In genomic region chr15:69160141-69160975, GRCh38 we compare ENCODE assay signal across 8 cellular contexts. TPM values are rescaled to one million over a fixed set of nuclear protein-coding genes. Genes with fewer than 3 reads are reported as not detected.
DNase-seq lines count a peak whose midpoint lies in the region; ATAC-seq and TF ChIP-seq lines count a peak whose summit lies in the region.

Gene GLCE, plus strand, starts transcription at chr15:69160635. Its CDS starts 95,172 bp downstream, at chr15:69255807.

- H3K27ac Mint-ChIP-seq in natural killer cell treated with Interleukin-12 subunit alpha and Interleukin-12 subunit beta and Interleukin-15 and Interleukin-18, amount 100 ng/mL, for 72 hours, result peak within 1 kb of the TSS; percentile 40 to 69

- TF ChIP-seq CTCF in fibroblast of the aortic adventitia (IDR thresholded peaks at IDR 0.05; ENCODE audit: insufficient read depth, low read length), result no peak

- peaks cover 16% of the 10 kb centered on the region for H3K27me3 ChIP-seq in H7 (ENCODE audit: control insufficient read depth, insufficient read depth, low read length)

- H3K36me3 Mint-ChIP-seq in natural killer cell treated with Interleukin-12 subunit alpha and Interleukin-12 subunit beta and Interleukin-15 and Interleukin-18, amount 100 ng/mL, for 72 hours, result no peaks in the 10 kb centered on the region

- no peaks in the 10 kb centered on the region for H3K9me3 Mint-ChIP-seq in natural killer cell treated with Interleukin-12 subunit alpha and Interleukin-12 subunit beta and Interleukin-15 and Interleukin-18, amount 100 ng/mL, for 72 hours

- peak within 1 kb of the TSS; percentile 98 for H3K4me3 Mint-ChIP-seq in natural killer cell treated with Interleukin-12 subunit alpha and Interleukin-12 subunit beta and Interleukin-15 and Interleukin-18, amount 100 ng/mL, for 72 hours

- peak within 1 kb of the TSS; percentile 81 for H3K4me3 ChIP-seq in H7 (ENCODE audit: insufficient read depth, low read depth, low read length)
- H3K4me3 ChIP-seq in fibroblast of the aortic adventitia (ENCODE audit: low read depth, low read length), result peak within 1 kb of the TSS; percentile 87

- no peaks in the 10 kb centered on the region for H3K36me3 ChIP-seq in H7 (replicated peaks; ENCODE audit: control insufficient read depth, insufficient read depth, low read length)

- peaks cover 7 to 16% of the 10 kb centered on the region in 2 donors for H3K27me3 Mint-ChIP-seq in natural killer cell treated with Interleukin-12 subunit alpha and Interleukin-12 subunit beta and Interleukin-15 and Interleukin-18, amount 100 ng/mL, for 72 hours

- peak; percentile 98 to 99 for ATAC-seq in natural killer cell treated with Interleukin-12 subunit alpha and Interleukin-12 subunit beta and Interleukin-15 and Interleukin-18, amount 100 ng/mL, for 72 hours

- peak; percentile 99 for DNase-seq in ELF-1 (ENCODE audit: low read depth, low spot score)
- peak; percentile 98 for DNase-seq in H7
- peak; percentile 95 for DNase-seq in M059J (ENCODE audit: low read depth)
- peak; percentile 97 for DNase-seq in activated effector memory CD4-positive, alpha-beta T cell treated with anti-CD3 and anti-CD28 coated beads, Interleukin-2, amount 50 U/mL, for 16 hours
- DNase-seq in fibroblast of the aortic adventitia (ENCODE audit: low read depth), result peak; percentile 91
- DNase-seq in natural killer cell treated with Interleukin-12 subunit alpha and Interleukin-12 subunit beta and Interleukin-15 and Interleukin-18, amount 100 ng/mL, for 72 hours (ENCODE audit: low spot score), result peak; percentile 94
- DNase-seq in stimulated activated naive CD4-positive, alpha-beta T cell treated with Interleukin-2 at 50 U/mL for 16 hours (lab: John Stamatoyannopoulos, UW), result peak; percentile 92

- TF ChIP-seq POLR2A in Raji (IDR thresholded peaks at IDR 0.05; ENCODE audit: insufficient read depth, low read depth, low read length), result peak; percentile 94

- peaks cover 18 to 19% of the 10 kb centered on the region in 2 donors for H3K4me1 Mint-ChIP-seq in natural killer cell treated with Interleukin-12 subunit alpha and Interleukin-12 subunit beta and Interleukin-15 and Interleukin-18, amount 100 ng/mL, for 72 hours (ENCODE audit: low read depth in 2 of 2)

RNA-seq across cellular contexts. Expression of gene GLCE, which starts in this region (rescaled TPM):
- total RNA-seq in H7 (2014; rRNA removed; shearing (Covaris generic)), result 7.0 and 7.9 TPM in 2 replicates
- total RNA-seq in M059J (2014; rRNA removed; shearing (Covaris generic)), result 14.7 and 15.5 TPM in 2 replicates
- 8.3 and 24.4 TPM in 2 replicates for total RNA-seq in fibroblast of the aortic adventitia (ENCODE audit: low replicate concordance)
- total RNA-seq in natural killer cell treated with Interleukin-12 subunit alpha and Interleukin-12 subunit beta and Interleukin-15 and Interleukin-18, amount 100 ng/mL, for 72 hours, result 1 to 10 TPM; 3.6 to 4.6 TPM

Comparison
In these comparisons a context has a peak if more than half of its experiments do, and no peak if none do; other contexts are left out.
1. Peak in every context shown above with its lines: DNase-seq, ATAC-seq and H3K4me3 ChIP-seq.